In the genomic region with DNA sequence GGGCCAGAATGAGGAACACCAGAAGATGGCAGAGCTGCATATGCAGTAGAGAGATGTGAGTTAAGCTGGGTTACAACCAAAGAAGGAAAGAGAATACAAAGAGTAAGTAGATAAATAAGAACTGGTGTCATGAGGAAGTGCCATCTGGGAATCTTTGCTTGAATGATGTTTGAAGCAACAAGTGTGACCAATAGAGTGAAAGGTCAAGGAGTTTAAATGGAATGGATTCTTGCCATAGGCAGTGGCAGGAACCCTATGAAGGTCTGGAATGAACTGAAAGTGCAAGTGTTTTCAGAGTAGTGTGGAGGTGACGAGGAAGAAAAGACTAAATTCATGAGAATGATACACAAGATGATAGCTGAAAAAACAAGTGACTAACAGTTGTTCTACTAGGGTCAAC, we compare ENCODE assay signal across 26 cellular contexts. TPM values are rescaled to one million over a fixed set of nuclear protein-coding genes. Genes with fewer than 3 reads are reported as not detected.
DNase-seq lines count a peak whose midpoint lies in the region; ATAC-seq, FAIRE-seq and TF ChIP-seq lines count a peak whose summit lies in the region.
"Had no signal": no experiment of that assay in that cellular context is flagged by ENCODE, and none has a peak within 500 bp of the region (broad histone marks: within the 10 kb centered on the region; RNA-seq: fewer than 3 reads in every experiment).

No MANE protein-coding gene starts in this region.

- no peak overlapping the region for H3K9ac ChIP-seq in GM12878 (ENCODE audit: control insufficient read depth, insufficient read depth, low read length)
- H3K9ac ChIP-seq: BLaER1 treated with 17β-estradiol and CSF1 and Interleukin-3, amounts not matched to agents 10 nM and 100 nM had no signal

- H3K4me2 ChIP-seq in GM12878 (ENCODE audit: control insufficient read depth, insufficient read depth) = no peak overlapping the region
- H3K4me2 ChIP-seq: BLaER1 treated with 17β-estradiol and CSF1 and Interleukin-3, amounts not matched to agents 10 nM and 100 nM; GM23338 had no signal

- H3K4me1 Mint-ChIP-seq in effector memory CD8-positive, alpha-beta T cell (ENCODE audit: low read depth in 2 of 2) = no peaks in the 10 kb centered on the region
- H3K4me1 Mint-ChIP-seq in T-helper 2 cell treated with Interferon-gamma antibody and Interleukin-4, amounts not matched to agents 5 μg/mL and 100 μg/mL, for 36 hours (ENCODE audit: low read depth) = no peaks in the 10 kb centered on the region
- H3K4me1 Mint-ChIP-seq in activated T-helper 17 cell treated with anti-CD3 and anti-CD28 coated beads, Interleukin-2, amount 50 U/mL, for 72 hours = no peaks in the 10 kb centered on the region
- H3K4me1 Mint-ChIP-seq: CD14-positive monocyte; CD8-positive, alpha-beta memory T cell; GM23338; H9 had no signal

- RAD21 ChIA-PET in GM12878 (lab: Charles Lee; ENCODE audit: unreplicated experiment) = interaction anchor here (1.7 kb wide), 1 partner anchor 245 kb away, joined by 4 read pairs; no protein-coding TSS in a partner anchor

- ATAC-seq in GM12878 = no peak
- no peak for ATAC-seq in effector memory CD8-positive, alpha-beta T cell (replicated peaks)
- ATAC-seq in activated T-helper 17 cell treated with anti-CD3 and anti-CD28 coated beads, Interleukin-2, amount 50 U/mL, for 72 hours (replicated peaks) = no peak
- ATAC-seq: GM23338, HCT116 had no signal

- H3K36me3 ChIP-seq in GM12878 (ENCODE audit: control insufficient read depth in 2 of 2, insufficient read depth in 2 of 2, low read length in 1 of 2) = no peaks in the 10 kb centered on the region; a peak in 2 of 4 replicates
- H3K36me3 ChIP-seq: BE2C had no signal

- no peaks in the 10 kb centered on the region for H3K4me1 ChIP-seq in GM12878 (ENCODE audit: control insufficient read depth, insufficient read depth, low read length)
- H3K4me1 ChIP-seq: BE2C; BLaER1 treated with 17β-estradiol and CSF1 and Interleukin-3, amounts not matched to agents 10 nM and 100 nM had no signal

- peak; percentile 14 for DNase-seq in DMS53 (lab: John Stamatoyannopoulos, UW)
- DNase-seq in DMS53 treated with DMSO at 0.1 percent for 48 hours (lab: John Stamatoyannopoulos, UW; ENCODE audit: unreplicated experiment) = no peak
- no peak for DNase-seq in GM12878 (ENCODE audit: low read depth, low spot score)
- peak; percentile 60 for DNase-seq in kidney tubule cell (ENCODE audit: low spot score)
- peak; percentile 73 for DNase-seq in renal cortical epithelial cell (ENCODE audit: low read depth)
- no peak for DNase-seq in effector memory CD8-positive, alpha-beta T cell
- DNase-seq in T-helper 2 cell treated with Interferon-gamma antibody and Interleukin-4, amounts not matched to agents 5 μg/mL and 100 μg/mL, for 36 hours (ENCODE audit: low spot score) = no peak
- DNase-seq: AML-193; BE2C; Calu3; CD4-positive, alpha-beta T cell; CD8-positive, alpha-beta memory T cell; DMS79; EL; GDM1; H9; HFFc6 had no signal

- CTCF ChIA-PET in GM12878 (lab: Yijun Ruan, JAX) = no interaction called here

- peak; percentile 7 for FAIRE-seq in GM12878 (lab: Jason Lieb, UNC)
- FAIRE-seq: A204.1, GM12891, GM18507 had no signal

- no TSS peak for BruUV-seq in GM12878 (replicated peaks; lab: Mats Ljungman, UMichigan)

- no peak overlapping the region for H3K27ac Mint-ChIP-seq in effector memory CD8-positive, alpha-beta T cell
- no peak overlapping the region for H3K27ac Mint-ChIP-seq in T-helper 2 cell treated with Interferon-gamma antibody and Interleukin-4, amounts not matched to agents 5 μg/mL and 100 μg/mL, for 36 hours
- H3K27ac Mint-ChIP-seq in activated T-helper 17 cell treated with anti-CD3 and anti-CD28 coated beads, Interleukin-2, amount 50 U/mL, for 72 hours = no peak overlapping the region
- H3K27ac Mint-ChIP-seq: CD14-positive monocyte; CD4-positive, alpha-beta T cell; CD8-positive, alpha-beta memory T cell; GM23338; H9; HFFc6 had no signal

- in situ Hi-C loops in GM12878 (cut with MboI) = no loop called here

- no peaks in the 10 kb centered on the region for H3K27me3 ChIP-seq in GM12878 (replicated peaks in 1 of 2; ENCODE audit: control insufficient read depth in 2 of 2, insufficient read depth in 2 of 2, low read length in 1 of 2)
- H3K27me3 ChIP-seq: BE2C; BLaER1 treated with 17β-estradiol and CSF1 and Interleukin-3, amounts not matched to agents 10 nM and 100 nM had no signal

- TF ChIP-seq EP300 in GM12878 (IDR thresholded peaks at IDR 0.05; ENCODE audit: borderline replicate concordance in 1 of 2, control insufficient read depth in 1 of 2, low read depth in 2 of 2, low read length in 2 of 2) = no peak

- no peak overlapping the region for H3K4me3 Mint-ChIP-seq in effector memory CD8-positive, alpha-beta T cell
- no peak overlapping the region for H3K4me3 Mint-ChIP-seq in T-helper 2 cell treated with Interferon-gamma antibody and Interleukin-4, amounts not matched to agents 5 μg/mL and 100 μg/mL, for 36 hours
- H3K4me3 Mint-ChIP-seq in activated T-helper 17 cell treated with anti-CD3 and anti-CD28 coated beads, Interleukin-2, amount 50 U/mL, for 72 hours = no peak overlapping the region
- H3K4me3 Mint-ChIP-seq: CD14-positive monocyte; CD4-positive, alpha-beta T cell; CD8-positive, alpha-beta memory T cell; GM23338; H9; HFFc6 had no signal

- H4K20me1 ChIP-seq in GM12878 (ENCODE audit: control insufficient read depth, insufficient read depth) = no peaks in the 10 kb centered on the region
- H4K20me1 ChIP-seq: BLaER1 treated with 17β-estradiol and CSF1 and Interleukin-3, amounts not matched to agents 10 nM and 100 nM had no signal

- no peak for TF ChIP-seq RAD21 in GM12878 (IDR thresholded peaks at IDR 0.05; ENCODE audit: insufficient read depth, low read depth, low read length)

- no peak overlapping the region for H3K4me3 ChIP-seq in GM12878
- H3K4me3 ChIP-seq: BLaER1 treated with 17β-estradiol and CSF1 and Interleukin-3, amounts not matched to agents 10 nM and 100 nM; GM23338 had no signal

- H3K79me2 ChIP-seq in GM12878 (ENCODE audit: control insufficient read depth, insufficient read depth, low read length) = no peaks in the 10 kb centered on the region

- H3K9me3 ChIP-seq in GM12878 (replicated peaks; ENCODE audit: control insufficient read depth, insufficient read depth, low read length) = no peaks in the 10 kb centered on the region
- H3K9me3 ChIP-seq: BE2C; BLaER1 treated with 17β-estradiol and CSF1 and Interleukin-3, amounts not matched to agents 10 nM and 100 nM had no signal

- H2AFZ ChIP-seq in GM12878 (ENCODE audit: control insufficient read depth, low read depth, low read length) = no peak overlapping the region
- H2AFZ ChIP-seq: GM23338 had no signal

- no peaks in the 10 kb centered on the region for H3K36me3 Mint-ChIP-seq in effector memory CD8-positive, alpha-beta T cell (ENCODE audit: insufficient read depth)
- H3K36me3 Mint-ChIP-seq in T-helper 2 cell treated with Interferon-gamma antibody and Interleukin-4, amounts not matched to agents 5 μg/mL and 100 μg/mL, for 36 hours (ENCODE audit: low read depth) = no peaks in the 10 kb centered on the region
- no peaks in the 10 kb centered on the region for H3K36me3 Mint-ChIP-seq in activated T-helper 17 cell treated with anti-CD3 and anti-CD28 coated beads, Interleukin-2, amount 50 U/mL, for 72 hours (ENCODE audit: low read depth)

- no peak overlapping the region for H3K27ac ChIP-seq in GM12878 (ENCODE audit: control insufficient read depth, insufficient read depth)
- H3K27ac ChIP-seq: 22Rv1; BLaER1 treated with 17β-estradiol and CSF1 and Interleukin-3, amounts not matched to agents 10 nM and 100 nM had no signal

- intact Hi-C loops in GM12878 (cut with micrococcal nuclease; ENCODE audit: unreplicated experiment) = no loop called here

- no peaks in the 10 kb centered on the region for H3K27me3 Mint-ChIP-seq in effector memory CD8-positive, alpha-beta T cell
- H3K27me3 Mint-ChIP-seq in T-helper 2 cell treated with Interferon-gamma antibody and Interleukin-4, amounts not matched to agents 5 μg/mL and 100 μg/mL, for 36 hours (ENCODE audit: low read depth) = no peaks in the 10 kb centered on the region
- H3K27me3 Mint-ChIP-seq in activated T-helper 17 cell treated with anti-CD3 and anti-CD28 coated beads, Interleukin-2, amount 50 U/mL, for 72 hours = no peaks in the 10 kb centered on the region
- H3K27me3 Mint-ChIP-seq: CD4-positive, alpha-beta T cell; CD8-positive, alpha-beta memory T cell had no signal

- POLR2A ChIA-PET in GM12878 (lab: Charles Lee) = no interaction called here

- no peak for TF ChIP-seq POLR2A in GM12878 (IDR thresholded peaks at IDR 0.05; ENCODE audit: low read depth, low read length)

- 95% methylated on average over 1 of the region's 1 CpG for whole genome bisulfite sequencing in GM12878 (ENCODE audit: insufficient coverage, insufficient replicate concordance, low lambda C conversion rate, missing lambda C conversion rate)

- no peaks in the 10 kb centered on the region for H3K9me3 Mint-ChIP-seq in effector memory CD8-positive, alpha-beta T cell
- no peaks in the 10 kb centered on the region for H3K9me3 Mint-ChIP-seq in T-helper 2 cell treated with Interferon-gamma antibody and Interleukin-4, amounts not matched to agents 5 μg/mL and 100 μg/mL, for 36 hours
- H3K9me3 Mint-ChIP-seq in activated T-helper 17 cell treated with anti-CD3 and anti-CD28 coated beads, Interleukin-2, amount 50 U/mL, for 72 hours = no peaks in the 10 kb centered on the region
- H3K9me3 Mint-ChIP-seq: CD14-positive monocyte; CD4-positive, alpha-beta T cell; CD8-positive, alpha-beta memory T cell; GM23338; H9; HFFc6 had no signal

- no peak for TF ChIP-seq CTCF in GM12878 (IDR thresholded peaks at IDR 0.05 in 2 of 3, conservative IDR thresholded peaks at IDR 0.05 in 1 of 3; ENCODE audit: control insufficient read depth in 2 of 3, extremely low read depth in 1 of 3, insufficient read depth in 1 of 3, low read depth in 3 of 3, low read length in 3 of 3)

- SMC1A ChIA-PET in GM12878 (lab: Charles Lee; ENCODE audit: uncharacterized antibody, unreplicated experiment) = no interaction called here

RNA-seq across cellular contexts. Expression of a gene that starts 21.6 kb away (rescaled TPM):
- total RNA-seq in GM12878 (2013; cell fraction: nucleolus; rRNA removed) = 35.5 and 41.5 TPM in 2 replicates
- total RNA-seq in GM12878 (2014; rRNA removed) = 10.2 and 10.3 TPM in 2 replicates
- 8.0 and 8.2 TPM in 2 replicates for total RNA-seq in GM12878 (2014; rRNA removed; fragmentation: Illumina TruSeq; extraction: Trizol)
- total RNA-seq in GM12878 (2021) = 8.2 and 10.1 TPM in 2 replicates
- polyA plus RNA-seq in GM12878 (2011; ENCODE audit: low read depth) = 13.8 TPM
- 1.0 and 1.9 TPM in 2 replicates for polyA plus RNA-seq in GM12878 (2011; rRNA removed)
- 0.88 and 1.1 TPM in 2 replicates for polyA plus RNA-seq in GM12878 (2011; cell fraction: cytosol; rRNA removed)
- polyA plus RNA-seq in GM12878 (2011; cell fraction: nucleus; rRNA removed) = 0.40 and 0.53 TPM in 2 replicates
- 2.8 and 3.9 TPM in 2 replicates for polyA plus RNA-seq in GM12878 (2012)
- 10.2 and 13.0 TPM in 2 replicates for polyA plus RNA-seq in GM12878 (2014; fragmentation: Illumina TruSeq; extraction: Trizol)
- polyA plus RNA-seq in GM12878 (2014; fragmentation: Nextera tagmentation; extraction: Ambion mirVana) = 10 to 100 TPM in 1 of 2 experiments, 1 to 10 TPM in 1; 8.3 to 18.2 TPM
- polyA plus RNA-seq in GM12878 (2014; rRNA removed) = 5.4 and 6.3 TPM in 2 replicates
- 1 to 10 TPM; 6.6 to 7.2 TPM for polyA plus RNA-seq in GM12878 (2016; fragmentation: Nextera tagmentation; extraction: Ambion mirVana)
- polyA minus RNA-seq in GM12878 (2011; rRNA and poly(A)+ RNA removed) = 1.5 and 2.3 TPM in 2 replicates
- 0.52 and 0.67 TPM in 2 replicates for polyA minus RNA-seq in GM12878 (2011; cell fraction: cytosol; rRNA and poly(A)+ RNA removed)
- 0.60 and 0.86 TPM in 2 replicates for polyA minus RNA-seq in GM12878 (2011; cell fraction: nucleus; rRNA and poly(A)+ RNA removed)
- total RNA-seq in renal cortical epithelial cell = 6.1 and 66.2 TPM in 2 replicates
- 1 to 10 TPM in 1 of 2 donors, under 1 TPM in 1; 0.99 to 1.5 TPM for total RNA-seq in activated T-helper 17 cell treated with anti-CD3 and anti-CD28 coated beads, Interleukin-2, amount 50 U/mL, for 72 hours

Comparison
In these comparisons a context has a peak if more than half of its experiments do, and no peak if none do; other contexts are left out.
1. DNase-seq: peak in DMS53 (single experiment), kidney tubule cell (single experiment) and renal cortical epithelial cell (single experiment); none in DMS53 treated with DMSO at 0.1 percent for 48 hours (single experiment), GM12878 (single experiment), effector memory CD8-positive, alpha-beta T cell (0 of 3) and T-helper 2 cell treated with Interferon-gamma antibody and Interleukin-4, amounts not matched to agents 5 μg/mL and 100 μg/mL, for 36 hours (single experiment).